8 cellular contexts compared by ENCODE assay signal in the genomic region with DNA sequence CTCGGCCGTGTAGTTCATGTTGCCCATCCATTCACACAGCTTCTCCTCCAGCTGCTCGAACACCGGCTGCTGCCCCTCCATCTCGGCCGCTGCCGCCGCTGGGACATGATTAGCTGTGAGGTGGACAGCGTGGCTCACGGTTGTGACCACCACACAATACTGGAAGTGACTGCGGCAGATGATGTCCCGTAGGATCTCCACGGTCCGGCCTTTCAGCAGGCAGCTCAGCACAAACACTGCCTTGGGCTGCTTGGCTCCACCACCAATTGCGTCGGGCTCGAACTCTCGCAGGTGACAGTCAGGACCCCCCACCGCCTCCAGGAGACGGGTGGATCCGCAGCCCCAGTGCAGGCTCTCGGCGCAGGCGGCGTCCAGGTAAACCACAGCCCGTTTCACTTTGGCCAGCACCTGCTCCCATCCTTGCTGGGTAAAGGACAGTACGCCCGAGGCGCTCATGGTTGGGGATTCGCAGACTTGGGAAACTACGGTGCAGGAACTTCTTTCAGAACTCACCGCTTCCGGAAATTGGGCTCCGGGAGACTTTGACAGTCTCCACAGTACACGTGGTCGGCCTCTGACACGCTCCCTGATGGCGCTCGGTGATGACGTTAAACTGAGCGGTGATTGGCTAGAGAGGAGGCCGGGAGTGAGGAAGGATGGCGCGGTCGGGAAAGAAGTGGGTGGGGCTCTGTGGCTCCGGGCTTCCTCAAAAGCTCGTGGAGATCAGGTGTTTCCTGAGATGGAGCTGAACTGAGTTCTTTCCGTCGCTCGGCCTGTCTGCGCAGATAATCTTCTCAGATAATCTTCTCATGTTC. TPM values are rescaled to one million over a fixed set of nuclear protein-coding genes. Genes with fewer than 3 reads are reported as not detected.
DNase-seq lines count a peak whose midpoint lies in the region; ATAC-seq, FAIRE-seq and TF ChIP-seq lines count a peak whose summit lies in the region.

Gene SCFD2, minus strand, starts transcription at position 576 of the 815 bp plus-strand sequence.

- DNase-seq in NCI-H187 (lab: John Stamatoyannopoulos, UW) (peak; percentile 92 to 95), T-helper 2 cell (peak; percentile 84 to 97 (median 96)), anterior cingulate cortex (lab: John Stamatoyannopoulos, UW) (peak; percentile 50 to 99 (median 96)), right atrium auricular region (ENCODE audit: low spot score) (peak; percentile 99), psoas muscle (peak; percentile 97 to 98), urothelium cell line (ENCODE audit: low spot score) (peak; percentile 99)

- FAIRE-seq in urothelium cell line (lab: Jason Lieb, UNC), result no peak

- peak; percentile 95 for ATAC-seq in GM18498 (IDR thresholded peaks at IDR 0.05; ENCODE audit: unreplicated experiment)
- peak; percentile 94 for ATAC-seq in HG02938 (IDR thresholded peaks at IDR 0.05; ENCODE audit: unreplicated experiment)
- peak; percentile 100 for ATAC-seq in psoas muscle

- 0 to 1% (median 0%) methylated on average over 51 of the region's 51 CpGs for WGBS in psoas muscle, 3 donors

- H3K9me3 ChIP-seq in right atrium auricular region (no peaks in the 10 kb centered on the region), psoas muscle (no peaks in the 10 kb centered on the region)

- H3K4me1 ChIP-seq in right atrium auricular region, result peaks cover 0 to 29% of the 10 kb centered on the region in 2 donors
- H3K4me1 ChIP-seq in psoas muscle, result peaks cover 19% of the 10 kb centered on the region

- no peaks in the 10 kb centered on the region for H3K27me3 ChIP-seq in right atrium auricular region
- peaks cover 0 to 11% (median 9%) of the 10 kb centered on the region in 3 donors for H3K27me3 ChIP-seq in psoas muscle (ENCODE audit: insufficient read depth in 3 of 3, low read length in 2 of 3)

- TF ChIP-seq CTCF in right atrium auricular region (IDR thresholded peaks at IDR 0.05) (no peak), psoas muscle (IDR thresholded peaks at IDR 0.05) (no peak)

- intact Hi-C loops in psoas muscle (cut with DNase I), result no loop called here

- H3K36me3 ChIP-seq in right atrium auricular region (no peaks in the 10 kb centered on the region), psoas muscle (ENCODE audit: insufficient read depth in 1 of 2, low read depth in 1 of 2) (no peaks in the 10 kb centered on the region)

- peak within 1 kb of the TSS; percentile 73 to 96 for H3K4me3 ChIP-seq in right atrium auricular region
- peak within 1 kb of the TSS; percentile 99 for H3K4me3 ChIP-seq in psoas muscle

- H3K27ac ChIP-seq in right atrium auricular region (peak within 1 kb of the TSS; percentile 38 to 62), psoas muscle (peak within 1 kb of the TSS; percentile 82)

RNA-seq across cellular contexts. Expression of gene SCFD2, which starts in this region (rescaled TPM):
- total RNA-seq in right atrium auricular region (1 to 10 TPM; 8.1 to 9.4 TPM), psoas muscle (10 to 100 TPM; 11.2 to 13.3 (median 12.4) TPM)
- polyA plus RNA-seq in psoas muscle, result 1 to 10 TPM; 5.8 to 6.7 (median 6.2) TPM

Comparison
In these comparisons a context has a peak if more than half of its experiments do, and no peak if none do; other contexts are left out.
1. Peak in every context shown above with its lines: DNase-seq, ATAC-seq, H3K4me3 ChIP-seq and H3K27ac ChIP-seq.